32 cellular contexts compared by ENCODE assay signal in genomic region chr12:58564721-58565120, GRCh38.
DNase-seq lines count a peak whose midpoint lies in the region; ATAC-seq and TF ChIP-seq lines count a peak whose summit lies in the region.
"Had no signal": no experiment of that assay in that cellular context is flagged by ENCODE, and none has a peak within 500 bp of the region (broad histone marks: within the 10 kb centered on the region; RNA-seq: fewer than 3 reads in every experiment).

No MANE protein-coding gene starts in this region.

- ATAC-seq in GM19023 (IDR thresholded peaks at IDR 0.05; ENCODE audit: unreplicated experiment) = no peak
- ATAC-seq in GM21367 (IDR thresholded peaks at IDR 0.05; ENCODE audit: unreplicated experiment) = no peak
- ATAC-seq: activated naive CD8-positive, alpha-beta T cell treated with anti-CD3 and anti-CD28 coated beads, Interleukin-2, amount 50 U/mL, for 24 hours; naive thymus-derived CD8-positive, alpha-beta T cell had no signal

- POLR2A ChIA-PET in AG04449 (lab: Yijun Ruan, JAX) = no interaction called here

- H3K4me1 Mint-ChIP-seq in HFFc6 (ENCODE audit: low read depth) = peaks cover 46% of the 10 kb centered on the region
- no peaks in the 10 kb centered on the region for H3K4me1 Mint-ChIP-seq in activated T-cell treated with anti-CD3 and anti-CD28 coated beads, Interleukin-2, amount 50 U/mL, for 24 hours (ENCODE audit: low read depth)
- H3K4me1 Mint-ChIP-seq: activated CD4-positive, alpha-beta T cell treated with anti-CD3 and anti-CD28 coated beads, Interleukin-2, amount 10 ng/mL, durations not matched to agents 24 days and 14 days; activated naive CD8-positive, alpha-beta T cell treated with anti-CD3 and anti-CD28 coated beads, Interleukin-2, amount 50 U/mL, for 24 hours; naive thymus-derived CD8-positive, alpha-beta T cell had no signal

- H3K4me3 ChIP-seq in AG04449 (ENCODE audit: low read depth, low read length) (no peak overlapping the region), brain microvascular endothelial cell (ENCODE audit: low read depth, low read length) (no peak overlapping the region)
- H3K4me3 ChIP-seq: BLaER1, breast epithelium, colonic mucosa, ovary, Peyer's patch, smooth muscle cell, stomach, tibial artery had no signal

- no peaks in the 10 kb centered on the region for H3K27me3 ChIP-seq in brain microvascular endothelial cell (replicated peaks)
- H3K27me3 ChIP-seq: BLaER1, breast epithelium, colonic mucosa, ovary, Peyer's patch, stomach, tibial artery had no signal

- H3K27me3 Mint-ChIP-seq in HFFc6 (ENCODE audit: insufficient read depth) = no peaks in the 10 kb centered on the region
- H3K27me3 Mint-ChIP-seq in activated T-cell treated with anti-CD3 and anti-CD28 coated beads, Interleukin-2, amount 50 U/mL, for 24 hours = no peaks in the 10 kb centered on the region
- H3K27me3 Mint-ChIP-seq: activated CD4-positive, alpha-beta T cell treated with anti-CD3 and anti-CD28 coated beads, Interleukin-2, amount 10 ng/mL, durations not matched to agents 24 days and 14 days; activated naive CD8-positive, alpha-beta T cell treated with anti-CD3 and anti-CD28 coated beads, Interleukin-2, amount 50 U/mL, for 24 hours had no signal

- no peak for TF ChIP-seq CTCF in AG04449 (IDR thresholded peaks at IDR 0.05; ENCODE audit: insufficient read depth, low read length, missing control alignments)
- TF ChIP-seq CTCF in HFFc6 (IDR thresholded peaks at IDR 0.05) = no peak
- TF ChIP-seq CTCF in brain microvascular endothelial cell (IDR thresholded peaks at IDR 0.05; ENCODE audit: low read depth, low read length, missing control alignments) = no peak

- H3K9me3 Mint-ChIP-seq in HFFc6 = no peaks in the 10 kb centered on the region
- peaks cover 4% of the 10 kb centered on the region for H3K9me3 Mint-ChIP-seq in activated T-cell treated with anti-CD3 and anti-CD28 coated beads, Interleukin-2, amount 50 U/mL, for 24 hours
- H3K9me3 Mint-ChIP-seq: activated CD4-positive, alpha-beta T cell treated with anti-CD3 and anti-CD28 coated beads, Interleukin-2, amount 10 ng/mL, durations not matched to agents 24 days and 14 days; activated naive CD8-positive, alpha-beta T cell treated with anti-CD3 and anti-CD28 coated beads, Interleukin-2, amount 50 U/mL, for 24 hours had no signal

- H3K27ac ChIP-seq in brain microvascular endothelial cell = no peak overlapping the region
- H3K27ac ChIP-seq: BLaER1, breast epithelium, colonic mucosa, HL-60, ovary, Peyer's patch, stomach, tibial artery had no signal

- peak overlapping the region; percentile 34; the same call in 1 of the 2 replicates for H3K27ac Mint-ChIP-seq in HFFc6
- H3K27ac Mint-ChIP-seq in activated T-cell treated with anti-CD3 and anti-CD28 coated beads, Interleukin-2, amount 50 U/mL, for 24 hours = no peak overlapping the region
- H3K27ac Mint-ChIP-seq: activated CD4-positive, alpha-beta T cell treated with anti-CD3 and anti-CD28 coated beads, Interleukin-2, amount 10 ng/mL, durations not matched to agents 24 days and 14 days; activated naive CD8-positive, alpha-beta T cell treated with anti-CD3 and anti-CD28 coated beads, Interleukin-2, amount 50 U/mL, for 24 hours had no signal

- in situ Hi-C loops in brain microvascular endothelial cell (cut with HindIII; ENCODE audit: low pct_ligation_motif_present, low sequenced_read_pairs) = no loop called here

- no peaks in the 10 kb centered on the region for H3K36me3 Mint-ChIP-seq in HFFc6 (ENCODE audit: low read depth)
- H3K36me3 Mint-ChIP-seq in activated T-cell treated with anti-CD3 and anti-CD28 coated beads, Interleukin-2, amount 50 U/mL, for 24 hours (ENCODE audit: low read depth) = no peaks in the 10 kb centered on the region
- H3K36me3 Mint-ChIP-seq: naive thymus-derived CD8-positive, alpha-beta T cell had no signal

- no peak overlapping the region for H3K4me3 Mint-ChIP-seq in HFFc6
- H3K4me3 Mint-ChIP-seq in activated T-cell treated with anti-CD3 and anti-CD28 coated beads, Interleukin-2, amount 50 U/mL, for 24 hours = no peak overlapping the region
- H3K4me3 Mint-ChIP-seq: activated CD4-positive, alpha-beta T cell treated with anti-CD3 and anti-CD28 coated beads, Interleukin-2, amount 10 ng/mL, durations not matched to agents 24 days and 14 days; activated naive CD8-positive, alpha-beta T cell treated with anti-CD3 and anti-CD28 coated beads, Interleukin-2, amount 50 U/mL, for 24 hours; naive thymus-derived CD8-positive, alpha-beta T cell had no signal

- DNase-seq in AG04449 (ENCODE audit: low read depth, low spot score) (peak; percentile 65), HFFc6 (no peak), brain microvascular endothelial cell (peak; percentile 20), iris pigment epithelial cell (ENCODE audit: low read depth) (peak; percentile 70), germinal center (ENCODE audit: low spot score) (no peak)
- DNase-seq in activated T-cell treated with anti-CD3 and anti-CD28 coated beads, Interleukin-2, amount 50 U/mL, for 24 hours = no peak
- DNase-seq: activated CD4-positive, alpha-beta T cell treated with anti-CD3 and anti-CD28 coated beads, Interleukin-2, amount 10 ng/mL, durations not matched to agents 24 days and 14 days; activated naive CD8-positive, alpha-beta T cell treated with anti-CD3 and anti-CD28 coated beads, Interleukin-2, amount 50 U/mL, for 24 hours; activated T-cell treated with anti-CD3 and anti-CD28 coated beads, Interleukin-2, amount 50 U/mL, for 1 hour; Caco-2; colonic mucosa; DMS79 treated with DMSO at 0.1 percent for 48 hours; effector memory CD4-positive, alpha-beta T cell; erythroblast; naive thymus-derived CD8-positive, alpha-beta T cell; NCI-H1048; NCI-H1694; NCI-H526; ovary; Peyer's patch; retina; SIG-M5; stimulated activated CD4-positive, alpha-beta T cell treated with anti-CD3 and anti-CD28 coated beads, Interleukin-2, amount 100 ng/mL, for 24 hours; stomach; T1000; tibial artery had no signal

- no peaks in the 10 kb centered on the region for H3K36me3 ChIP-seq in brain microvascular endothelial cell (replicated peaks)
- H3K36me3 ChIP-seq: BLaER1, breast epithelium, colonic mucosa, ovary, Peyer's patch, stomach, tibial artery had no signal

- CTCF ChIA-PET in AG04449 (lab: Yijun Ruan, JAX) = no interaction called here

Comparison
In these comparisons a context has a peak if more than half of its experiments do, and no peak if none do; other contexts are left out.
1. DNase-seq: peak in AG04449 (single experiment), brain microvascular endothelial cell (single experiment) and iris pigment epithelial cell (single experiment); none in HFFc6 (single experiment), germinal center (single experiment) and activated T-cell treated with anti-CD3 and anti-CD28 coated beads, Interleukin-2, amount 50 U/mL, for 24 hours (single experiment).